ENCODE assay signal across 9 cellular contexts in the genomic region with DNA sequence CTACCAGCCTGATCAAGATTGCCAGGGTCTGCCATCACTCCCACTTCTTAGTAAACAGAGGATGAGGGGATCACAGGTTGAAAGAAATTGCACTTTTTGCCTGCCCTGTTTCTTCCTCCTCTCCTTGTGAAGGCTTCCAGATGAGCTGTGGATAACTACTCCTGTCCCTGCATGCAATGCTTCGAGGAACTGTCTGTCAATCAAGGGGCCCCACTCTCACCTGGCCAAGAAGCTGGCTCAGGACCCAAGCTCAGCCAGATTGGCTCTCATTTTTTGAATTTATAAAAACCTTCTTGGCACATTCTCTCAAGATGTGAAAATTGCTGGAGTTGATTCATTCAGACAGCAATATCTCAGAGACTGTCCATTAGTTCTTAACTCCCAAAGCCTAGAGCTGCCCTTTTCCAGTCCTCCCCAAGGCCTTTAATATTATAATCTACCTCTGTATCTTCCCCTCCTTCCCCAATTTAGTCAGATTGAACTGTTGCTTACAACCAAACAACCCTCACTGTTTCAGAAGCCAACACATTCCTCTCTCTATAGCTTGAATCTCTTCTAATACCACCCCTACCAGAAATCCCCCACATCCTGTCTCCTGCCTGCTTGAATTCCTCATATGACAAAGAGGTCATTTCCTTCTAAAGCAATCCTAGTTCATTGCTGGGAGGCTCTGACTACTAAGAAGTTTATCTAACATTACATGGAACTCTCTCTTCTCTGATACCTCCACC. TPM values are rescaled to one million over a fixed set of nuclear protein-coding genes. Genes with fewer than 3 reads are reported as not detected.
DNase-seq lines count a peak whose midpoint lies in the region; ATAC-seq and TF ChIP-seq lines count a peak whose summit lies in the region.
"Had no signal": no experiment of that assay in that cellular context is flagged by ENCODE, and none has a peak within 500 bp of the region (broad histone marks: within the 10 kb centered on the region; RNA-seq: fewer than 3 reads in every experiment).

No MANE protein-coding gene starts in this region.

- no peaks in the 10 kb centered on the region for H4K20me1 ChIP-seq in BLaER1 treated with 17β-estradiol and CSF1 and Interleukin-3, amounts not matched to agents 10 nM and 100 nM

- H3K4me2 ChIP-seq in BLaER1 treated with 17β-estradiol and CSF1 and Interleukin-3, amounts not matched to agents 10 nM and 100 nM, result peak overlapping the region in 8 of 11 experiments; percentile 11 to 82 (median 70); a peak in 15 of 22 replicates

- H3K27me3 Mint-ChIP-seq in nephron (ENCODE audit: low read depth), result no peaks in the 10 kb centered on the region
- H3K27me3 Mint-ChIP-seq in activated T-helper 1 cell treated with anti-CD3 and anti-CD28 coated beads, Interleukin-12 subunit alpha, Interleukin-12 subunit beta, Interleukin-2, Interleukin-4 antibody, amounts not matched to agents 30 ng/mL and 10 ng/mL and 1 ng/mL, durations not matched to agents 14 hours and 24 hours and 36 hours (ENCODE audit: insufficient read depth), result peaks cover 7% of the 10 kb centered on the region

- peaks cover 0 to 21% (median 0%) of the 10 kb centered on the region in 11 experiments; a peak in 4 of 22 replicates for H3K36me3 ChIP-seq in BLaER1 treated with 17β-estradiol and CSF1 and Interleukin-3, amounts not matched to agents 10 nM and 100 nM
- no peaks in the 10 kb centered on the region for H3K36me3 ChIP-seq in colonic mucosa

- intact Hi-C loops in colonic mucosa (cut with DNase I), result no loop called here
- intact Hi-C loops in activated T-helper 1 cell treated with anti-CD3 and anti-CD28 coated beads, Interleukin-12 subunit alpha, Interleukin-12 subunit beta, Interleukin-2, Interleukin-4 antibody, amounts not matched to agents 30 ng/mL and 10 ng/mL and 1 ng/mL, durations not matched to agents 14 hours and 24 hours and 36 hours (cut with micrococcal nuclease), result no loop called here

- H3K9me3 ChIP-seq in BLaER1 treated with 17β-estradiol and CSF1 and Interleukin-3, amounts not matched to agents 10 nM and 100 nM (replicated peaks in 1 of 11), result peaks cover 0 to 9% (median 0%) of the 10 kb centered on the region in 11 experiments; a peak in 1 of 22 replicates
- H3K9me3 ChIP-seq in colonic mucosa, result no peaks in the 10 kb centered on the region

- peaks cover 22 to 83% (median 48%) of the 10 kb centered on the region in 10 experiments for H3K4me1 ChIP-seq in BLaER1 treated with 17β-estradiol and CSF1 and Interleukin-3, amounts not matched to agents 10 nM and 100 nM
- H3K4me1 ChIP-seq in colonic mucosa, result no peaks in the 10 kb centered on the region

- H3K4me1 Mint-ChIP-seq in nephron, result peaks cover 83% of the 10 kb centered on the region
- H3K4me1 Mint-ChIP-seq in activated T-helper 1 cell treated with anti-CD3 and anti-CD28 coated beads, Interleukin-12 subunit alpha, Interleukin-12 subunit beta, Interleukin-2, Interleukin-4 antibody, amounts not matched to agents 30 ng/mL and 10 ng/mL and 1 ng/mL, durations not matched to agents 14 hours and 24 hours and 36 hours (ENCODE audit: low read depth), result peaks cover 8% of the 10 kb centered on the region

- H3K4me3 ChIP-seq in BLaER1 treated with 17β-estradiol and CSF1 and Interleukin-3, amounts not matched to agents 10 nM and 100 nM, result peak overlapping the region in 1 of 10 experiments; percentile 19; a peak in 2 of 20 replicates
- H3K4me3 ChIP-seq in colonic mucosa, result no peak overlapping the region

- H3K27ac ChIP-seq in BLaER1 treated with 17β-estradiol and CSF1 and Interleukin-3, amounts not matched to agents 10 nM and 100 nM, result peak overlapping the region in 6 of 11 experiments; percentile 44 to 78 (median 59); a peak in 10 of 22 replicates
- peak overlapping the region; percentile 35 for H3K27ac ChIP-seq in colonic mucosa

- H3K4me3 Mint-ChIP-seq in nephron, result peak overlapping the region in 1 of 3 experiments; percentile 9
- H3K4me3 Mint-ChIP-seq in activated T-helper 1 cell treated with anti-CD3 and anti-CD28 coated beads, Interleukin-12 subunit alpha, Interleukin-12 subunit beta, Interleukin-2, Interleukin-4 antibody, amounts not matched to agents 30 ng/mL and 10 ng/mL and 1 ng/mL, durations not matched to agents 14 hours and 24 hours and 36 hours, result no peak overlapping the region

- peak; percentile 67 for ATAC-seq in HG02885 (IDR thresholded peaks at IDR 0.05; ENCODE audit: poor library complexity, unreplicated experiment)

- no peak for DNase-seq in colonic mucosa
- DNase-seq in activated T-helper 1 cell treated with anti-CD3 and anti-CD28 coated beads, Interleukin-12 subunit alpha, Interleukin-12 subunit beta, Interleukin-2, Interleukin-4 antibody, amounts not matched to agents 30 ng/mL and 10 ng/mL and 1 ng/mL, durations not matched to agents 14 hours and 24 hours and 36 hours (ENCODE audit: low spot score), result no peak
- DNase-seq in T-helper 2 cell, result no peak
- no peak for DNase-seq in NCI-H774 (lab: John Stamatoyannopoulos, UW)
- DNase-seq in hepatic stellate cell (ENCODE audit: low spot score), result no peak
- DNase-seq: NCI-H1105 treated with DMSO at 0.1 percent for 48 hours had no signal

- no peaks in the 10 kb centered on the region for H3K27me3 ChIP-seq in BLaER1 treated with 17β-estradiol and CSF1 and Interleukin-3, amounts not matched to agents 10 nM and 100 nM
- H3K27me3 ChIP-seq in colonic mucosa, result no peaks in the 10 kb centered on the region

- peak overlapping the region in 4 of 11 experiments; percentile 17 to 63 (median 21); a peak in 5 of 22 replicates for H3K9ac ChIP-seq in BLaER1 treated with 17β-estradiol and CSF1 and Interleukin-3, amounts not matched to agents 10 nM and 100 nM
- H3K9ac ChIP-seq in colonic mucosa (ENCODE audit: low read depth in 2 of 2, low read length in 2 of 2), result no peak overlapping the region

- H3K36me3 Mint-ChIP-seq in nephron (ENCODE audit: low read depth), result peaks cover 74% of the 10 kb centered on the region
- H3K36me3 Mint-ChIP-seq in activated T-helper 1 cell treated with anti-CD3 and anti-CD28 coated beads, Interleukin-12 subunit alpha, Interleukin-12 subunit beta, Interleukin-2, Interleukin-4 antibody, amounts not matched to agents 30 ng/mL and 10 ng/mL and 1 ng/mL, durations not matched to agents 14 hours and 24 hours and 36 hours (ENCODE audit: low read depth), result no peaks in the 10 kb centered on the region

- TF ChIP-seq CTCF in colonic mucosa (IDR thresholded peaks at IDR 0.05), result no peak
- no peak for TF ChIP-seq CTCF in nephron (IDR thresholded peaks at IDR 0.05; ENCODE audit: unreplicated experiment in 3 of 3)

- H3K27ac Mint-ChIP-seq in nephron, result peak overlapping the region; percentile 79 to 96 (median 83)
- no peak overlapping the region for H3K27ac Mint-ChIP-seq in activated T-helper 1 cell treated with anti-CD3 and anti-CD28 coated beads, Interleukin-12 subunit alpha, Interleukin-12 subunit beta, Interleukin-2, Interleukin-4 antibody, amounts not matched to agents 30 ng/mL and 10 ng/mL and 1 ng/mL, durations not matched to agents 14 hours and 24 hours and 36 hours

- no peaks in the 10 kb centered on the region for H3K9me3 Mint-ChIP-seq in nephron
- no peaks in the 10 kb centered on the region for H3K9me3 Mint-ChIP-seq in activated T-helper 1 cell treated with anti-CD3 and anti-CD28 coated beads, Interleukin-12 subunit alpha, Interleukin-12 subunit beta, Interleukin-2, Interleukin-4 antibody, amounts not matched to agents 30 ng/mL and 10 ng/mL and 1 ng/mL, durations not matched to agents 14 hours and 24 hours and 36 hours

RNA-seq across cellular contexts. Expression of a gene that starts 11.3 kb away (rescaled TPM):
- 100 to 1,000 TPM; 107 to 258 TPM for total RNA-seq in colonic mucosa
- not detected in 2 replicates for total RNA-seq in activated T-helper 1 cell treated with anti-CD3 and anti-CD28 coated beads, Interleukin-12 subunit alpha, Interleukin-12 subunit beta, Interleukin-2, Interleukin-4 antibody, amounts not matched to agents 30 ng/mL and 10 ng/mL and 1 ng/mL, durations not matched to agents 14 hours and 24 hours and 36 hours

Comparison
In these comparisons a context has a peak if more than half of its experiments do, and no peak if none do; other contexts are left out.
1. RNA of a gene that starts 11.3 kb away (total RNA-seq): 107 to 258 TPM in colonic mucosa; not detected in activated T-helper 1 cell treated with anti-CD3 and anti-CD28 coated beads, Interleukin-12 subunit alpha, Interleukin-12 subunit beta, Interleukin-2, Interleukin-4 antibody, amounts not matched to agents 30 ng/mL and 10 ng/mL and 1 ng/mL, durations not matched to agents 14 hours and 24 hours and 36 hours; every median in the first group is over 100 times any median in the second.